ENCODE assay signal across 23 cellular contexts in genomic region chr14:91357272-91357671, GRCh38.
DNase-seq lines count a peak whose midpoint lies in the region; ATAC-seq and TF ChIP-seq lines count a peak whose summit lies in the region.
"Had no signal": no experiment of that assay in that cellular context is flagged by ENCODE, and none has a peak within 500 bp of the region (broad histone marks: within the 10 kb centered on the region; RNA-seq: fewer than 3 reads in every experiment).

No MANE protein-coding gene starts in this region.

- no peak overlapping the region for H3K9ac ChIP-seq in KMS-11

- peaks cover 68% of the 10 kb centered on the region for H3K4me1 ChIP-seq in KMS-11 (ENCODE audit: low read depth, poor library complexity, severe bottlenecking)
- H3K4me1 ChIP-seq in PC-9 (replicated peaks; ENCODE audit: insufficient read depth), result peaks cover 19% of the 10 kb centered on the region
- H3K4me1 ChIP-seq: A549, HAP-1, psoas muscle had no signal

- H3K4me2 ChIP-seq in KMS-11, result peak overlapping the region; percentile 80; the same call in 1 of the 2 replicates
- no peak overlapping the region for H3K4me2 ChIP-seq in PC-9
- H3K4me2 ChIP-seq: A549 had no signal

- POLR2A ChIA-PET in PC-9 (lab: Charles Lee; ENCODE audit: unreplicated experiment), result no interaction called here

- no TSS peak for BruUV-seq in PC-9 (replicated peaks; lab: Mats Ljungman, UMichigan)

- intact Hi-C loops in activated T-helper 2 cell treated with anti-CD3 and anti-CD28 coated beads, Interferon-gamma antibody, Interleukin-2, Interleukin-4, amounts not matched to agents 10 μg/mL and 5 μg/mL and 100 μg/mL, durations not matched to agents 14 hours and 24 hours and 36 hours (cut with micrococcal nuclease), result no loop called here
- intact Hi-C loops in PC-9 (cut with micrococcal nuclease; ENCODE audit: unreplicated experiment), result no loop called here

- H3K9me3 ChIP-seq in PC-9 (ENCODE audit: insufficient read depth, low read depth), result no peaks in the 10 kb centered on the region
- H3K9me3 ChIP-seq: A549, HAP-1, heart right ventricle, left ventricle myocardium inferior, psoas muscle, thoracic aorta had no signal

- H3K27me3 ChIP-seq in KMS-11 (ENCODE audit: insufficient read depth, low read depth), result no peaks in the 10 kb centered on the region
- H3K27me3 ChIP-seq in PC-9 (ENCODE audit: insufficient read depth, low read depth), result no peaks in the 10 kb centered on the region
- H3K27me3 ChIP-seq: brain microvascular endothelial cell had no signal

- ATAC-seq in natural killer cell treated with Interleukin-12 subunit alpha and Interleukin-12 subunit beta and Interleukin-15 and Interleukin-18, amount 100 ng/mL, for 72 hours, result no peak
- ATAC-seq: A549, heart right ventricle, psoas muscle had no signal

- H3K27ac Mint-ChIP-seq in activated T-cell treated with anti-CD3 and anti-CD28 coated beads, Interleukin-2, amount 50 U/mL, for 24 hours, result peak overlapping the region; percentile 53
- peak overlapping the region; percentile 13 for H3K27ac Mint-ChIP-seq in activated T-helper 2 cell treated with anti-CD3 and anti-CD28 coated beads, Interferon-gamma antibody, Interleukin-2, Interleukin-4, amounts not matched to agents 10 μg/mL and 5 μg/mL and 100 μg/mL, durations not matched to agents 14 hours and 24 hours and 36 hours
- H3K27ac Mint-ChIP-seq in natural killer cell treated with Interleukin-12 subunit alpha and Interleukin-12 subunit beta and Interleukin-15 and Interleukin-18, amount 100 ng/mL, for 72 hours, result peak overlapping the region; percentile 41 to 48

- peaks cover 88% of the 10 kb centered on the region for H3K4me1 Mint-ChIP-seq in activated T-cell treated with anti-CD3 and anti-CD28 coated beads, Interleukin-2, amount 50 U/mL, for 24 hours (ENCODE audit: low read depth)
- peaks cover 69% of the 10 kb centered on the region for H3K4me1 Mint-ChIP-seq in activated T-helper 2 cell treated with anti-CD3 and anti-CD28 coated beads, Interferon-gamma antibody, Interleukin-2, Interleukin-4, amounts not matched to agents 10 μg/mL and 5 μg/mL and 100 μg/mL, durations not matched to agents 14 hours and 24 hours and 36 hours (ENCODE audit: low read depth)
- H3K4me1 Mint-ChIP-seq in natural killer cell treated with Interleukin-12 subunit alpha and Interleukin-12 subunit beta and Interleukin-15 and Interleukin-18, amount 100 ng/mL, for 72 hours (ENCODE audit: low read depth in 2 of 2), result peaks cover 66 to 74% of the 10 kb centered on the region in 2 donors

- H2AFZ ChIP-seq in KMS-11 (ENCODE audit: low read depth) (no peak overlapping the region), PC-9 (no peak overlapping the region)

- H3K9me2 ChIP-seq in PC-9 (ENCODE audit: insufficient read depth), result no peaks in the 10 kb centered on the region

- no peaks in the 10 kb centered on the region for H3K27me3 Mint-ChIP-seq in activated T-cell treated with anti-CD3 and anti-CD28 coated beads, Interleukin-2, amount 50 U/mL, for 24 hours
- no peaks in the 10 kb centered on the region for H3K27me3 Mint-ChIP-seq in activated T-helper 2 cell treated with anti-CD3 and anti-CD28 coated beads, Interferon-gamma antibody, Interleukin-2, Interleukin-4, amounts not matched to agents 10 μg/mL and 5 μg/mL and 100 μg/mL, durations not matched to agents 14 hours and 24 hours and 36 hours (ENCODE audit: low read depth)
- H3K27me3 Mint-ChIP-seq in natural killer cell treated with Interleukin-12 subunit alpha and Interleukin-12 subunit beta and Interleukin-15 and Interleukin-18, amount 100 ng/mL, for 72 hours, result no peaks in the 10 kb centered on the region
- H3K27me3 Mint-ChIP-seq: activated CD4-positive, alpha-beta T cell treated with anti-CD3 and anti-CD28 coated beads, Interleukin-2, amount 10 ng/mL, durations not matched to agents 24 days and 14 days had no signal

- TF ChIP-seq CTCF in KMS-11 (conservative IDR thresholded peaks at IDR 0.05; ENCODE audit: low read depth, low read length), result no peak
- TF ChIP-seq CTCF in PC-9 (conservative IDR thresholded peaks at IDR 0.05), result no peak

- no peak overlapping the region for H3K27ac ChIP-seq in KMS-11
- no peak overlapping the region for H3K27ac ChIP-seq in PC-9
- H3K27ac ChIP-seq: A549, brain microvascular endothelial cell, heart right ventricle, left ventricle myocardium inferior, psoas muscle, thoracic aorta had no signal

- H4K20me1 ChIP-seq in KMS-11 (ENCODE audit: insufficient read depth) (no peaks in the 10 kb centered on the region), PC-9 (ENCODE audit: insufficient read depth) (no peaks in the 10 kb centered on the region)

- H3K36me3 Mint-ChIP-seq in activated T-cell treated with anti-CD3 and anti-CD28 coated beads, Interleukin-2, amount 50 U/mL, for 24 hours (ENCODE audit: low read depth), result peaks cover 64% of the 10 kb centered on the region
- peaks cover 69% of the 10 kb centered on the region for H3K36me3 Mint-ChIP-seq in activated T-helper 2 cell treated with anti-CD3 and anti-CD28 coated beads, Interferon-gamma antibody, Interleukin-2, Interleukin-4, amounts not matched to agents 10 μg/mL and 5 μg/mL and 100 μg/mL, durations not matched to agents 14 hours and 24 hours and 36 hours (ENCODE audit: low read depth)
- no peaks in the 10 kb centered on the region for H3K36me3 Mint-ChIP-seq in natural killer cell treated with Interleukin-12 subunit alpha and Interleukin-12 subunit beta and Interleukin-15 and Interleukin-18, amount 100 ng/mL, for 72 hours

- H3K4me3 ChIP-seq in KMS-11 (IDR thresholded peaks at IDR 0.05; ENCODE audit: insufficient read depth, low read depth, low read length) (no peak overlapping the region), PC-9 (no peak overlapping the region)
- H3K4me3 ChIP-seq: A549, HAP-1, heart right ventricle, left ventricle myocardium inferior, psoas muscle, thoracic aorta had no signal

- no peak for DNase-seq in activated T-cell treated with anti-CD3 and anti-CD28 coated beads, Interleukin-2, amount 50 U/mL, for 24 hours
- DNase-seq in activated T-cell treated with anti-CD3 and anti-CD28 coated beads for 4 hours, result no peak
- DNase-seq in activated T-helper 2 cell treated with anti-CD3 and anti-CD28 coated beads, Interferon-gamma antibody, Interleukin-2, Interleukin-4, amounts not matched to agents 10 μg/mL and 5 μg/mL and 100 μg/mL, durations not matched to agents 14 hours and 24 hours and 36 hours (ENCODE audit: low spot score), result no peak
- DNase-seq in natural killer cell treated with Interleukin-12 subunit alpha and Interleukin-12 subunit beta and Interleukin-15 and Interleukin-18, amount 100 ng/mL, for 72 hours (ENCODE audit: low spot score), result peak; percentile 35
- no peak for DNase-seq in PC-9
- DNase-seq in HuH-7.5 (ENCODE audit: low spot score), result no peak
- DNase-seq in effector CD8-positive, alpha-beta T cell (lab: John Stamatoyannopoulos, UW), result no peak
- DNase-seq: activated CD4-positive, alpha-beta T cell treated with anti-CD3 and anti-CD28 coated beads, Interleukin-2, amount 10 ng/mL, durations not matched to agents 24 days and 14 days; brain microvascular endothelial cell; C1 segment of cervical spinal cord; DMS53; heart right ventricle; left ventricle myocardium inferior; midbrain; NCI-H1105 treated with DMSO at 0.1 percent for 48 hours; NCI-H524 treated with DMSO at 0.1 percent for 48 hours; psoas muscle; stimulated activated CD4-positive, alpha-beta T cell treated with anti-CD3 and anti-CD28 coated beads, Interleukin-1b, Interleukin-23, amount 100 ng/mL, for 48 hours; stimulated activated naive CD4-positive, alpha-beta T cell had no signal

- no peak overlapping the region for H3K4me3 Mint-ChIP-seq in activated T-cell treated with anti-CD3 and anti-CD28 coated beads, Interleukin-2, amount 50 U/mL, for 24 hours
- H3K4me3 Mint-ChIP-seq in activated T-helper 2 cell treated with anti-CD3 and anti-CD28 coated beads, Interferon-gamma antibody, Interleukin-2, Interleukin-4, amounts not matched to agents 10 μg/mL and 5 μg/mL and 100 μg/mL, durations not matched to agents 14 hours and 24 hours and 36 hours (ENCODE audit: low read depth), result no peak overlapping the region
- H3K4me3 Mint-ChIP-seq in natural killer cell treated with Interleukin-12 subunit alpha and Interleukin-12 subunit beta and Interleukin-15 and Interleukin-18, amount 100 ng/mL, for 72 hours, result peak overlapping the region; percentile 20

- H3K79me2 ChIP-seq in KMS-11 (ENCODE audit: insufficient read depth, low read depth) (peaks cover 14% of the 10 kb centered on the region), PC-9 (ENCODE audit: low read depth) (0 out of 2 replicates have a peak, but pooled peaks cover 3% of the 10 kb centered on the region)

- no peaks in the 10 kb centered on the region for H3K9me3 Mint-ChIP-seq in activated T-cell treated with anti-CD3 and anti-CD28 coated beads, Interleukin-2, amount 50 U/mL, for 24 hours
- H3K9me3 Mint-ChIP-seq in activated T-helper 2 cell treated with anti-CD3 and anti-CD28 coated beads, Interferon-gamma antibody, Interleukin-2, Interleukin-4, amounts not matched to agents 10 μg/mL and 5 μg/mL and 100 μg/mL, durations not matched to agents 14 hours and 24 hours and 36 hours, result no peaks in the 10 kb centered on the region
- no peaks in the 10 kb centered on the region for H3K9me3 Mint-ChIP-seq in natural killer cell treated with Interleukin-12 subunit alpha and Interleukin-12 subunit beta and Interleukin-15 and Interleukin-18, amount 100 ng/mL, for 72 hours
- H3K9me3 Mint-ChIP-seq: activated CD4-positive, alpha-beta T cell treated with anti-CD3 and anti-CD28 coated beads, Interleukin-2, amount 10 ng/mL, durations not matched to agents 24 days and 14 days had no signal

- CTCF ChIA-PET in PC-9 (lab: Charles Lee), result no interaction called here

- H3F3A ChIP-seq in PC-9 (ENCODE audit: insufficient read depth, low read depth), result peaks cover 19% of the 10 kb centered on the region

- no peaks in the 10 kb centered on the region for H3K36me3 ChIP-seq in KMS-11 (ENCODE audit: insufficient read depth)
- no peaks in the 10 kb centered on the region for H3K36me3 ChIP-seq in PC-9 (ENCODE audit: low read depth)
- H3K36me3 ChIP-seq: brain microvascular endothelial cell, HAP-1, left ventricle myocardium inferior, thoracic aorta had no signal
